ENCODE assay signal across 8 cellular contexts in genomic region chr3:48655586-48655985, GRCh38. TPM values are rescaled to one million over a fixed set of nuclear protein-coding genes. Genes with fewer than 3 reads are reported as not detected.
DNase-seq lines count a peak whose midpoint lies in the region; FAIRE-seq and TF ChIP-seq lines count a peak whose summit lies in the region.

No MANE protein-coding gene starts in this region.

- H2AK5ac ChIP-seq in mesenchymal stem cell (ENCODE audit: low read length, severe bottlenecking) = no peak overlapping the region

- H2BK12ac ChIP-seq in mesenchymal stem cell (ENCODE audit: low read length in 2 of 2) = no peak overlapping the region

- H3K79me1 ChIP-seq in mesenchymal stem cell (replicated peaks; ENCODE audit: low read length, poor library complexity, severe bottlenecking) = no peaks in the 10 kb centered on the region

- H2AFZ ChIP-seq in mesenchymal stem cell (ENCODE audit: low read depth, low read length) = no peak overlapping the region

- no peak for FAIRE-seq in frontal cortex (lab: Jason Lieb, UNC)

- peak overlapping the region; percentile 34 for H3K9ac ChIP-seq in HUES6 (ENCODE audit: low read length)
- H3K9ac ChIP-seq in mesenchymal stem cell (ENCODE audit: low read length) = no peak overlapping the region

- H2BK15ac ChIP-seq in mesenchymal stem cell (ENCODE audit: low read depth, poor library complexity, severe bottlenecking) = no peak overlapping the region

- peak overlapping the region; percentile 62 for H3K4me3 ChIP-seq in HUES6 (ENCODE audit: low read depth, low read length)
- peak overlapping the region; percentile 41 for H3K4me3 ChIP-seq in kidney epithelial cell (ENCODE audit: low read depth, low read length)
- H3K4me3 ChIP-seq in mesenchymal stem cell (ENCODE audit: insufficient read depth in 1 of 2, low read depth in 1 of 2, low read length in 2 of 2) = no peak overlapping the region

- H3K18ac ChIP-seq in mesenchymal stem cell (ENCODE audit: low read depth in 1 of 2, low read length in 2 of 2) = no peak overlapping the region

- no peak overlapping the region for H3K4me2 ChIP-seq in mesenchymal stem cell (ENCODE audit: low read length, poor library complexity, severe bottlenecking)

- WGBS in mesenchymal stem cell = 56% methylated on average over 20 of the region's 27 CpGs

- no peak overlapping the region for H4K8ac ChIP-seq in mesenchymal stem cell (ENCODE audit: low read length)

- peaks cover 11% of the 10 kb centered on the region for H3K4me1 ChIP-seq in HUES6 (ENCODE audit: control insufficient read depth, insufficient read depth, low read length)
- H3K4me1 ChIP-seq in mesenchymal stem cell (ENCODE audit: control insufficient read depth, insufficient read depth, low read depth, low read length) = peaks cover 15% of the 10 kb centered on the region

- H3K4ac ChIP-seq in mesenchymal stem cell (ENCODE audit: low read depth in 1 of 2, low read length in 2 of 2) = no peak overlapping the region

- H3K36me3 ChIP-seq in HUES6 (ENCODE audit: control insufficient read depth, insufficient read depth, low read length) (peaks cover 60% of the 10 kb centered on the region), kidney epithelial cell (ENCODE audit: control insufficient read depth, insufficient read depth, low read length) (no peaks in the 10 kb centered on the region), mesenchymal stem cell (ENCODE audit: control insufficient read depth in 1 of 2, insufficient read depth in 2 of 2, low read depth in 1 of 2, low read length in 2 of 2) (peaks cover 0 to 24% of the 10 kb centered on the region in 2 experiments)

- peak; percentile 35 for DNase-seq in activated gamma-delta T cell treated with anti-CD3 and anti-CD28 coated beads, Interleukin-2, amount 50 U/mL, for 16 hours (ENCODE audit: low read depth)
- DNase-seq in kidney epithelial cell (ENCODE audit: low read depth) (no peak), mesenchymal stem cell (no peak), NCI-H1417 treated with DMSO at 0.1 percent for 48 hours (lab: John Stamatoyannopoulos, UW) (no peak), HuH-7.5 (ENCODE audit: low spot score) (no peak), frontal cortex (ENCODE audit: low spot score in 2 of 2) (no peak)
- peak; percentile 50 to 65 for DNase-seq in stimulated activated CD8-positive, alpha-beta memory T cell treated with anti-CD3 and anti-CD28 coated beads, Interleukin-7, amount 100 ng/mL, for 4 hours (ENCODE audit: low read depth in 2 of 2)

- H3K27ac ChIP-seq in HUES6 (ENCODE audit: low read depth, low read length) (no peak overlapping the region), mesenchymal stem cell (ENCODE audit: low read length, poor library complexity, severe bottlenecking) (no peak overlapping the region)

- TF ChIP-seq CTCF in kidney epithelial cell (IDR thresholded peaks at IDR 0.05; ENCODE audit: insufficient read depth, low read length, poor library complexity, severe bottlenecking) = no peak

- H4K91ac ChIP-seq in mesenchymal stem cell (ENCODE audit: low read length) = no peak overlapping the region

- H2BK5ac ChIP-seq in mesenchymal stem cell (ENCODE audit: low read depth, low read length, poor library complexity, severe bottlenecking) = no peak overlapping the region

- peak overlapping the region in 1 of 2 experiments; percentile 28 for H3K23ac ChIP-seq in mesenchymal stem cell (ENCODE audit: low read length in 2 of 2)

- no peak overlapping the region for H2BK120ac ChIP-seq in mesenchymal stem cell (ENCODE audit: low read depth, low read length)

- H3K9me3 ChIP-seq in HUES6 (ENCODE audit: control insufficient read depth, insufficient read depth, low read depth, low read length) (no peaks in the 10 kb centered on the region), mesenchymal stem cell (ENCODE audit: control insufficient read depth, low read length) (no peaks in the 10 kb centered on the region)

- H3K27me3 ChIP-seq in HUES6 (ENCODE audit: control insufficient read depth, insufficient read depth, low read length) (peaks cover 7% of the 10 kb centered on the region; the same call in 1 of the 2 replicates), kidney epithelial cell (ENCODE audit: control insufficient read depth, insufficient read depth, low read length) (no peaks in the 10 kb centered on the region), mesenchymal stem cell (ENCODE audit: control insufficient read depth in 1 of 2, insufficient read depth in 1 of 2, low read length in 2 of 2) (peaks cover 0 to 39% of the 10 kb centered on the region in 2 experiments)

- no peak overlapping the region for H3K14ac ChIP-seq in mesenchymal stem cell (ENCODE audit: low read length in 2 of 2)

RNA-seq across cellular contexts. Expression of gene CELSR3, which starts 7.1 kb away (rescaled TPM):
- 5.2 and 5.6 TPM in 2 replicates for total RNA-seq in kidney epithelial cell
- polyA plus RNA-seq in mesenchymal stem cell (2013, experiment 1 of 2) = 2.1 TPM
- polyA plus RNA-seq in mesenchymal stem cell (2013, experiment 2 of 2) = 2.0 TPM
- total RNA-seq in frontal cortex = 27.7 TPM

RNA-seq across cellular contexts. Expression of gene SLC26A6, which starts 20.3 kb away (rescaled TPM):
- total RNA-seq in kidney epithelial cell = 32.8 and 54.2 TPM in 2 replicates
- 42.5 TPM for polyA plus RNA-seq in mesenchymal stem cell (2013, experiment 1 of 2)
- polyA plus RNA-seq in mesenchymal stem cell (2013, experiment 2 of 2) = 39.9 TPM
- 4.1 TPM for total RNA-seq in frontal cortex

RNA-seq across cellular contexts. Expression of gene NCKIPSD, which starts 30.1 kb away (rescaled TPM):
- 15.3 and 34.0 TPM in 2 replicates for total RNA-seq in kidney epithelial cell
- 12.3 TPM for polyA plus RNA-seq in mesenchymal stem cell (2013, experiment 1 of 2)
- polyA plus RNA-seq in mesenchymal stem cell (2013, experiment 2 of 2) = 11.3 TPM
- 6.1 TPM for total RNA-seq in frontal cortex

RNA-seq across cellular contexts. Expression of gene TMEM89, which starts 34.0 kb away (rescaled TPM):
- total RNA-seq in kidney epithelial cell = not detected in 2 replicates
- polyA plus RNA-seq in mesenchymal stem cell (2013, experiment 1 of 2) = 0.23 TPM
- polyA plus RNA-seq in mesenchymal stem cell (2013, experiment 2 of 2) = 0.29 TPM
- total RNA-seq in frontal cortex = not detected

RNA-seq across cellular contexts. Expression of gene UQCRC1, which starts 46.1 kb away (rescaled TPM):
- total RNA-seq in kidney epithelial cell (413 and 435 TPM in 2 replicates), frontal cortex (149 TPM)
- 145 TPM for polyA plus RNA-seq in mesenchymal stem cell (2013, experiment 1 of 2)
- polyA plus RNA-seq in mesenchymal stem cell (2013, experiment 2 of 2) = 150 TPM

Comparison
In these comparisons a context has a peak if more than half of its experiments do, and no peak if none do; other contexts are left out.
1. H3K4me3 ChIP-seq: peak in HUES6 (single experiment) and kidney epithelial cell (single experiment); none in mesenchymal stem cell (0 of 2).
2. DNase-seq: peak in activated gamma-delta T cell treated with anti-CD3 and anti-CD28 coated beads, Interleukin-2, amount 50 U/mL, for 16 hours (single experiment) and stimulated activated CD8-positive, alpha-beta memory T cell treated with anti-CD3 and anti-CD28 coated beads, Interleukin-7, amount 100 ng/mL, for 4 hours (2 of 2); none in kidney epithelial cell (single experiment), mesenchymal stem cell (single experiment), NCI-H1417 treated with DMSO at 0.1 percent for 48 hours (single experiment), HuH-7.5 (single experiment) and frontal cortex (0 of 2).